ENCODE assay signal across 26 cellular contexts in genomic region chr9:126030716-126031115, GRCh38.
"Had no signal": no experiment of that assay in that cellular context is flagged by ENCODE, and none has a peak within 500 bp of the region (broad histone marks: within the 10 kb centered on the region; RNA-seq: fewer than 3 reads in every experiment).

No MANE protein-coding gene starts in this region.

- H3K4me1 Mint-ChIP-seq: mesothelial cell of epicardium; natural killer cell; stimulated activated memory B cell treated with anti-CD40 and anti-IgM and Interleukin-4, amounts not matched to agents 10 μg/mL and 1 μg/mL and 100 μg/mL, for 72 hours; stimulated activated naive CD8-positive, alpha-beta T cell treated with anti-CD3 and anti-CD28 coated beads, Interleukin-15, amount 100 ng/mL, for 72 hours had no signal

- H3K27ac ChIP-seq: hepatocyte, pancreas, prostate gland, skin epidermis, tibial nerve, uterus had no signal

- DNase-seq: islet precursor cell; kidney glomerular epithelial cell; left cardiac atrium; mesendoderm; naive B cell; natural killer cell; nucleus accumbens; retina; right cardiac atrium; stimulated activated CD4-positive, alpha-beta T cell treated with anti-CD3 and anti-CD28 coated beads, Interleukin-4, amount 100 ng/mL, for 24 hours; stimulated activated CD8-positive, alpha-beta memory T cell treated with anti-CD3 and anti-CD28 coated beads, Interleukin-4, amount 100 ng/mL, for 48 hours; stimulated activated naive CD4-positive, alpha-beta T cell treated with Interleukin-2 at 50 U/mL for 16 hours; stimulated activated naive CD8-positive, alpha-beta T cell treated with anti-CD3 and anti-CD28 coated beads, Interleukin-15, amount 100 ng/mL, for 72 hours; substantia nigra; uterus had no signal

- H3K27me3 ChIP-seq: hepatocyte, pancreas, uterus had no signal

- H3K36me3 Mint-ChIP-seq: mesothelial cell of epicardium; natural killer cell; stimulated activated memory B cell treated with anti-CD40 and anti-IgM and Interleukin-4, amounts not matched to agents 10 μg/mL and 1 μg/mL and 100 μg/mL, for 72 hours; type B pancreatic cell had no signal

- H3K4me3 Mint-ChIP-seq: mesothelial cell of epicardium; naive B cell; natural killer cell; stimulated activated memory B cell treated with anti-CD40 and anti-IgM and Interleukin-4, amounts not matched to agents 10 μg/mL and 1 μg/mL and 100 μg/mL, for 72 hours; stimulated activated naive CD8-positive, alpha-beta T cell treated with anti-CD3 and anti-CD28 coated beads, Interleukin-15, amount 100 ng/mL, for 72 hours; type B pancreatic cell had no signal

- H3K4me2 ChIP-seq: hepatocyte had no signal

- H3K4me1 ChIP-seq: pancreas, prostate gland, tibial nerve, uterus had no signal

- H3K36me3 ChIP-seq: pancreas, prostate gland, tibial nerve, uterus had no signal

- H3K9me3 Mint-ChIP-seq: mesothelial cell of epicardium; naive B cell; natural killer cell; stimulated activated memory B cell treated with anti-CD40 and anti-IgM and Interleukin-4, amounts not matched to agents 10 μg/mL and 1 μg/mL and 100 μg/mL, for 72 hours; stimulated activated naive CD8-positive, alpha-beta T cell treated with anti-CD3 and anti-CD28 coated beads, Interleukin-15, amount 100 ng/mL, for 72 hours; type B pancreatic cell had no signal

- H3K9me3 ChIP-seq: pancreas, prostate gland, tibial nerve, uterus had no signal

- H3K79me2 ChIP-seq: hepatocyte had no signal

- H3K27ac Mint-ChIP-seq: mesothelial cell of epicardium; naive B cell; natural killer cell; stimulated activated memory B cell treated with anti-CD40 and anti-IgM and Interleukin-4, amounts not matched to agents 10 μg/mL and 1 μg/mL and 100 μg/mL, for 72 hours; stimulated activated naive CD8-positive, alpha-beta T cell treated with anti-CD3 and anti-CD28 coated beads, Interleukin-15, amount 100 ng/mL, for 72 hours; type B pancreatic cell had no signal

- H2AFZ ChIP-seq: hepatocyte had no signal

- ATAC-seq: left cardiac atrium; left lobe of liver; natural killer cell; pancreas; right cardiac atrium; sciatic nerve; stimulated activated memory B cell treated with anti-CD40 and anti-IgM and Interleukin-4, amounts not matched to agents 10 μg/mL and 1 μg/mL and 100 μg/mL, for 72 hours; stimulated activated naive CD8-positive, alpha-beta T cell treated with anti-CD3 and anti-CD28 coated beads, Interleukin-15, amount 100 ng/mL, for 72 hours had no signal

- H3K4me3 ChIP-seq: hepatocyte, lung, pancreas, prostate gland, skin epidermis, tibial nerve, uterus had no signal
